Comparison of ENCODE assay signal across 1 cellular context in genomic region chrX:132532955-132533354, GRCh38.
A peak's percentile ranks its signal among the peaks of the same experiment; 100 is the strongest.
TF ChIP-seq lines count a peak whose summit lies in the region.

No MANE protein-coding gene starts in this region.

TF ChIP-seq in HepG2, 621 proteins besides CTCF, POLR2A, EP300 and RAD21 (continued from another document):
- TF ChIP-seq ZBTB40 (IDR thresholded peaks at IDR 0.05) = no peak
- no peak for TF ChIP-seq ZBTB40 (CRISPR knock-in tag; IDR thresholded peaks at IDR 0.05)
- TF ChIP-seq ZNF563 (CRISPR knock-in tag; IDR thresholded peaks at IDR 0.05) = no peak
- no peak for TF ChIP-seq AKNA (CRISPR knock-in tag; IDR thresholded peaks at IDR 0.05; ENCODE audit: borderline replicate concordance)
- TF ChIP-seq BHLHE40 (IDR thresholded peaks at IDR 0.05; ENCODE audit: low read length) = no peak
- no peak for TF ChIP-seq KAT2B (IDR thresholded peaks at IDR 0.05; ENCODE audit: borderline replicate concordance, low read depth, low read length)
- TF ChIP-seq ZBTB33 (CRISPR knock-in tag; IDR thresholded peaks at IDR 0.05) = no peak
- TF ChIP-seq, protein P1, sequence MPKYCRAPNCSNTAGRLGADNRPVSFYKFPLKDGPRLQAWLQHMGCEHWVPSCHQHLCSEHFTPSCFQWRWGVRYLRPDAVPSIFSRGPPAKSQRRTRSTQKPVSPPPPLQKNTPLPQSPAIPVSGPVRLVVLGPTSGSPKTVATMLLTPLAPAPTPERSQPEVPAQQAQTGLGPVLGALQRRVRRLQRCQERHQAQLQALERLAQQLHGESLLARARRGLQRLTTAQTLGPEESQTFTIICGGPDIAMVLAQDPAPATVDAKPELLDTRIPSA (CRISPR knock-in tag; IDR thresholded peaks at IDR 0.05; ENCODE audit: borderline replicate concordance) = no peak
- TF ChIP-seq FOXP1 (IDR thresholded peaks at IDR 0.05) = no peak
- TF ChIP-seq FOXP1 (CRISPR knock-in tag; IDR thresholded peaks at IDR 0.05) = 0 out of 2 replicates have a peak, but pooled peaks have one; percentile 19
- TF ChIP-seq RFX3 (CRISPR knock-in tag; IDR thresholded peaks at IDR 0.05) = no peak
- TF ChIP-seq RAD51 (IDR thresholded peaks at IDR 0.05; ENCODE audit: borderline replicate concordance) = no peak
- TF ChIP-seq ZNF329 (CRISPR knock-in tag; IDR thresholded peaks at IDR 0.05; ENCODE audit: low read depth) = no peak
- no peak for TF ChIP-seq SIX1 (CRISPR knock-in tag; IDR thresholded peaks at IDR 0.05; ENCODE audit: borderline replicate concordance)
- TF ChIP-seq ZFP90 (CRISPR knock-in tag; IDR thresholded peaks at IDR 0.05; ENCODE audit: borderline replicate concordance) = no peak
- no peak for TF ChIP-seq PHF20 (CRISPR knock-in tag; IDR thresholded peaks at IDR 0.05)
